ENCODE assay signal across 23 cellular contexts in genomic region chr6:147190556-147190955, GRCh38.
DNase-seq lines count a peak whose midpoint lies in the region; ATAC-seq lines count a peak whose summit lies in the region.
"Had no signal": no experiment of that assay in that cellular context is flagged by ENCODE, and none has a peak within 500 bp of the region (broad histone marks: within the 10 kb centered on the region; RNA-seq: fewer than 3 reads in every experiment).

No MANE protein-coding gene starts in this region.

- DNase-seq in NCI-H2081 (lab: John Stamatoyannopoulos, UW): peak; percentile 15 to 48
- no peak for DNase-seq in NCI-H2081 treated with DMSO at 0.1 percent for 48 hours (lab: John Stamatoyannopoulos, UW)
- DNase-seq in NCI-H446 (lab: John Stamatoyannopoulos, UW): peak; percentile 40 to 79
- peak; percentile 64 for DNase-seq in cerebellar cortex (ENCODE audit: low spot score)
- no peak for DNase-seq in NCI-H1694 (lab: John Stamatoyannopoulos, UW)
- DNase-seq in activated CD8-positive, alpha-beta memory T cell treated with anti-CD3 and anti-CD28 coated beads for 24 hours: no peak
- DNase-seq: BE2C; CD8-positive, alpha-beta memory T cell; DMS 273 treated with DMSO at 0.1 percent for 48 hours; DMS79; IMR-90; KG1; MG63; NCI-H1417 treated with DMSO at 0.1 percent for 48 hours; NCI-H187; NCI-H2107; NCI-H526; NCI-H82; OCI-M1; Peyer's patch; SK-N-SH had no signal

- no peak for ATAC-seq in HG03196 (IDR thresholded peaks at IDR 0.05; ENCODE audit: unreplicated experiment)
- ATAC-seq: HCT116 had no signal

Comparison
In these comparisons a context has a peak if more than half of its experiments do, and no peak if none do; other contexts are left out.
1. DNase-seq: peak in NCI-H2081 (2 of 2), NCI-H446 (2 of 2) and cerebellar cortex (single experiment); none in NCI-H2081 treated with DMSO at 0.1 percent for 48 hours (single experiment), NCI-H1694 (single experiment) and activated CD8-positive, alpha-beta memory T cell treated with anti-CD3 and anti-CD28 coated beads for 24 hours (single experiment).